In the genomic region with DNA sequence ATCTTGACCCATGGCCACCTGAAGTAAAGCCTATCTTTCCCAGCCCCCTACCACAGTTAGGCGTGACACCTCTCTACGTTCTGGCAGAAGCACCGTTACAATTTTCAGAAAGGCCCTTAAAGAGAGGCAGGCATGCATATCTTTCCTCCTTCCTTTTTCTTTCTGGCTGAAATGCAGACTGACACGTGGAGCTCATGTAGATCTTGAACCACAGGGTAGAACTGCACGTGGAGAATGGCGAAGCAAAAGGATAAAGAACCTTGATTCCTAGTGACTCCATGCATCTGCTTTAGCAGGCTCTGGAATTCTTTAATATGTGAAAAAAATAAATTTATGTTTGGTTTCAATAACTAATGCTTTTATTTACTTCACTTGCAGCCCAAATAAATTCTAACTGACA, we compare ENCODE assay signal across 34 cellular contexts.
"Had no signal": no experiment of that assay in that cellular context is flagged by ENCODE, and none has a peak within 500 bp of the region (broad histone marks: within the 10 kb centered on the region; RNA-seq: fewer than 3 reads in every experiment).

No MANE protein-coding gene starts in this region.

- H3K4me3 ChIP-seq: MG63 had no signal

- H3K27me3 ChIP-seq: MG63 had no signal

- DNase-seq: Karpas-422, Kasumi-1, MG63, MM.1S, MV-4-11, NCI-H1048, NCI-H1092, NCI-H1092 treated with DMSO at 0.1 percent for 48 hours, NCI-H1105, NCI-H1105 treated with DMSO at 0.1 percent for 48 hours, NCI-H1417, NCI-H1417 treated with DMSO at 0.1 percent for 48 hours, NCI-H1436, NCI-H1436 treated with DMSO at 0.1 percent for 48 hours, NCI-H146, NCI-H1694, NCI-H1694 treated with DMSO at 0.1 percent for 48 hours, NCI-H187, NCI-H187 treated with DMSO at 0.1 percent for 48 hours, NCI-H1930, NCI-H2029, NCI-H2029 treated with DMSO at 0.1 percent for 48 hours, NCI-H2081, NCI-H2081 treated with DMSO at 0.1 percent for 48 hours, NCI-H2107, NCI-H2171, NCI-H2171 treated with DMSO at 0.1 percent for 48 hours, NCI-H2227 treated with DMSO at 0.1 percent for 48 hours, NCI-H226, NCI-H345, NCI-H446, NCI-H446 treated with DMSO at 0.1 percent for 48 hours, NCI-H510A, NCI-H510A treated with DMSO at 0.1 percent for 48 hours had no signal

- H3K9me3 ChIP-seq: MG63 had no signal

- H3K36me3 ChIP-seq: MG63 had no signal
